Comparison of ENCODE assay signal across 8 cellular contexts in the genomic region with DNA sequence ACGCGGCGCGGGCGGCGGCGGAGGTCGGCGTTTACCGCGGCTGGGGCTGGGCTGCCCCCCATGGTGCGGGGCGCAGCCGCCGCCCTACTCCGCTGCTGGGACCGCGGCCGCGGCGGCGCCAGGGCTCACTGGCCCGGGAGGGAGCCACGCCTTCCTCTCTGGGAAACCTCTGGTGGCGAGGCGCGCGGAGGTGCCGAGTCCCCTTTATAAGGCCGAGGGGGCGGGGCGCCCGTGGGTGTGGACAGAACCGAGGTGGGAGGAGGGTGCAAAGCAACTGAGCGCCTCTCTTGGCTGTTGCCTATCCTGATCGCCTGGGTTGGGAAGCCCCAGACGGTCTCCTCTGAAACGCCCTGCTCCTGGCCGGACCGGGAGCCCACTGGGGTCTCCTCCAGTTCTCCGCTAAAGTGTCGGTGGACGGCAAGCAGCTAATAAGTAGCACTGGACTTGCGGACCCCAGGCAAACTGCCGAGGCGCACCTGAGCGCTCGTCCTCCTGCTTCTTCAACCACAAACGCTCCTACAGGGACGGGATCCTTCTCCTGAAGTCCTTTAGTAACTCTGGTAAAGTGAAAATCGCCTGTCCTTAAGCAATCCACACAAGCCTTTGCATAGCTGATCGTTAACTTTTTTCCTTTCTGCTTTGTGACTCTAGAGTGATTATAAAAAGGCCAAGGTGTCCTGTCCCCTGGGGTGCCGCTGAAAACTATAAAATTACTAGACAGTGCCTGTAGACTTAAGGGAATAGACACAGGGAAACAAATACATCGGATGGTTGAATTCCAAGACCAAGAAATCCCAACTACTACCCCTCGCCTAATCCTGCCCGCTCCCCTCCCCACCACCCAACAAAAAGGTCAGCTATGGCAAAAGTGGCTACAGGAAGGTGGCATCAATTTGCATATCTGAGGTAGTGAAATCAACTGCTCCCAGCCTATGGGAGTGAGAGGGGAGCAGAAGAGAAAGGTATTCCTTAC. TPM values are rescaled to one million over a fixed set of nuclear protein-coding genes. Genes with fewer than 3 reads are reported as not detected.
DNase-seq lines count a peak whose midpoint lies in the region; ATAC-seq and TF ChIP-seq lines count a peak whose summit lies in the region.

A gene (minus strand): TSS at position 182 of the 973 bp plus-strand sequence. CDS start 239 bp downstream, outside the sequence.

- peaks cover 44% of the 10 kb centered on the region for H3K27me3 Mint-ChIP-seq in activated T-cell treated with anti-CD3 and anti-CD28 coated beads, Interleukin-2, amount 50 U/mL, for 4 hours (ENCODE audit: low read depth)

- H3K36me3 ChIP-seq in BE2C = no peaks in the 10 kb centered on the region
- no peaks in the 10 kb centered on the region for H3K36me3 ChIP-seq in vagina

- ATAC-seq in GM21576 (IDR thresholded peaks at IDR 0.05; ENCODE audit: unreplicated experiment) (peak; percentile 41), omental fat pad (ENCODE audit: low FRiP score) (peak; percentile 63), GM21526 (IDR thresholded peaks at IDR 0.05; ENCODE audit: low FRiP score, unreplicated experiment) (no peak)
- peak; percentile 61 to 69 for ATAC-seq in activated T-cell treated with anti-CD3 and anti-CD28 coated beads, Interleukin-2, amount 50 U/mL, for 4 hours

- H3K36me3 Mint-ChIP-seq in activated T-cell treated with anti-CD3 and anti-CD28 coated beads, Interleukin-2, amount 50 U/mL, for 4 hours (ENCODE audit: insufficient read depth) = no peaks in the 10 kb centered on the region

- H3K9me3 ChIP-seq in BE2C (no peaks in the 10 kb centered on the region), vagina (no peaks in the 10 kb centered on the region)

- H3K4me1 Mint-ChIP-seq in activated T-cell treated with anti-CD3 and anti-CD28 coated beads, Interleukin-2, amount 50 U/mL, for 4 hours (ENCODE audit: low read depth) = peaks cover 18% of the 10 kb centered on the region

- H3K9me3 Mint-ChIP-seq in activated T-cell treated with anti-CD3 and anti-CD28 coated beads, Interleukin-2, amount 50 U/mL, for 4 hours = no peaks in the 10 kb centered on the region

- H3K27ac ChIP-seq in vagina = no peak within 1 kb of the TSS

- H3K4me1 ChIP-seq in BE2C (peaks cover 2% of the 10 kb centered on the region; the same call in 1 of the 2 replicates), vagina (peaks cover 15% of the 10 kb centered on the region)

- peak within 1 kb of the TSS; percentile 58 for H3K4me3 ChIP-seq in BE2C (ENCODE audit: low read depth, low read length)
- H3K4me3 ChIP-seq in fibroblast of villous mesenchyme (ENCODE audit: low read depth, low read length) = peak within 1 kb of the TSS; percentile 36
- peak within 1 kb of the TSS; percentile 38 to 62 for H3K4me3 ChIP-seq in vagina

- peak; percentile 82 for DNase-seq in BE2C
- DNase-seq in NCI-H510A treated with DMSO at 0.1 percent for 48 hours (lab: John Stamatoyannopoulos, UW) = peak; percentile 75
- DNase-seq in activated T-cell treated with anti-CD3 and anti-CD28 coated beads, Interleukin-2, amount 50 U/mL, for 4 hours = peak; percentile 45
- DNase-seq in fibroblast of villous mesenchyme (ENCODE audit: low read depth) = no peak
- peak; percentile 55 for DNase-seq in omental fat pad (ENCODE audit: low spot score)
- DNase-seq in vagina (ENCODE audit: extremely low spot score in 2 of 2) = peak in 1 of 2 donors; percentile 89

- H3K27me3 ChIP-seq in BE2C (no peaks in the 10 kb centered on the region), vagina (no peaks in the 10 kb centered on the region)

- no peak for TF ChIP-seq POLR2A in vagina (IDR thresholded peaks at IDR 0.05)

- intact Hi-C loops in vagina (cut with DNase I) = loop anchor here (1.0 kb wide), 1 partner anchor 362 kb away; no protein-coding TSS in a partner anchor

- no peak for TF ChIP-seq CTCF in BE2C (IDR thresholded peaks at IDR 0.05; ENCODE audit: low read depth, low read length)
- no peak for TF ChIP-seq CTCF in fibroblast of villous mesenchyme (IDR thresholded peaks at IDR 0.05; ENCODE audit: insufficient read depth, low read depth, low read length)
- TF ChIP-seq CTCF in omental fat pad (IDR thresholded peaks at IDR 0.05) = no peak
- TF ChIP-seq CTCF in vagina (IDR thresholded peaks at IDR 0.05) = no peak

- H3K4me3 Mint-ChIP-seq in activated T-cell treated with anti-CD3 and anti-CD28 coated beads, Interleukin-2, amount 50 U/mL, for 4 hours = peak within 1 kb of the TSS; percentile 78

RNA-seq across cellular contexts. Expression of the gene that starts here (rescaled TPM):
- polyA plus RNA-seq in BE2C (2012; ENCODE audit: insufficient read depth, insufficient read length, low read depth) = 6.9 TPM
- under 1 TPM; 0.10 to 0.14 (median 0.11) TPM for total RNA-seq in activated T-cell treated with anti-CD3 and anti-CD28 coated beads, Interleukin-2, amount 50 U/mL, for 4 hours
- total RNA-seq in fibroblast of villous mesenchyme (0.86 and 0.97 TPM in 2 replicates), omental fat pad (100 to 1,000 TPM in 3 of 4 donors, 10 to 100 TPM in 1; 27.0 to 343 (median 174) TPM), vagina (17.7 TPM)

Comparison
In these comparisons a context has a peak if more than half of its experiments do, and no peak if none do; other contexts are left out.
1. Peak in DNase-seq and ATAC-seq in activated T-cell treated with anti-CD3 and anti-CD28 coated beads, Interleukin-2, amount 50 U/mL, for 4 hours; RNA of the gene not detected or under 1 TPM.